ENCODE assay signal across 17 cellular contexts in genomic region chr4:147578611-147579010, GRCh38.
"Had no signal": no experiment of that assay in that cellular context is flagged by ENCODE, and none has a peak within 500 bp of the region (broad histone marks: within the 10 kb centered on the region; RNA-seq: fewer than 3 reads in every experiment).

No MANE protein-coding gene starts in this region.

- H3K36me3 ChIP-seq: adrenal gland, cardiac muscle cell, esophagus squamous epithelium, right lobe of liver, transverse colon had no signal

- H3K27ac ChIP-seq: adrenal gland, cardiac muscle cell, esophagus squamous epithelium, right lobe of liver, transverse colon, VCaP had no signal

- H3K4me3 ChIP-seq: adrenal gland, cardiac muscle cell, esophagus squamous epithelium, right lobe of liver, transverse colon had no signal

- DNase-seq: activated CD4-positive, alpha-beta T cell treated with anti-CD3 and anti-CD28 coated beads for 48 hours; activated CD4-positive, alpha-beta T cell treated with anti-CD3 and anti-CD28 coated beads, Interleukin-2, amount 50 U/mL, for 48 hours; activated CD8-positive, alpha-beta memory T cell treated with anti-CD3 and anti-CD28 coated beads for 24 hours; activated effector memory CD4-positive, alpha-beta T cell treated with Interleukin-2 at 50 U/mL for 16 hours; activated naive CD4-positive, alpha-beta T cell treated with Interleukin-2 at 50 U/mL for 16 hours; activated naive CD8-positive, alpha-beta T cell treated with anti-CD3 and anti-CD28 coated beads for 36 hours; esophagus squamous epithelium; glutamatergic neuron; left ventricle myocardium superior; right lobe of liver; stimulated activated CD4-positive, alpha-beta T cell treated with anti-CD3 and anti-CD28 coated beads, Interleukin-2, amount 100 ng/mL, for 48 hours; stimulated activated naive CD4-positive, alpha-beta T cell treated with Interleukin-2 at 50 U/mL for 16 hours; transverse colon had no signal

- ATAC-seq: activated CD4-positive, CD25-positive, alpha-beta regulatory T cell treated with anti-CD3 and anti-CD28 coated beads, Interleukin-2, amount 50 U/mL, for 24 hours; left ventricle myocardium superior; right lobe of liver had no signal

- H3K4me1 ChIP-seq: adrenal gland, esophagus squamous epithelium, right lobe of liver, transverse colon had no signal

- H3K27me3 ChIP-seq: adrenal gland, cardiac muscle cell, esophagus squamous epithelium, right lobe of liver, transverse colon had no signal

- H3K9me3 ChIP-seq: adrenal gland, esophagus squamous epithelium, right lobe of liver, transverse colon had no signal
